In the genomic region with DNA sequence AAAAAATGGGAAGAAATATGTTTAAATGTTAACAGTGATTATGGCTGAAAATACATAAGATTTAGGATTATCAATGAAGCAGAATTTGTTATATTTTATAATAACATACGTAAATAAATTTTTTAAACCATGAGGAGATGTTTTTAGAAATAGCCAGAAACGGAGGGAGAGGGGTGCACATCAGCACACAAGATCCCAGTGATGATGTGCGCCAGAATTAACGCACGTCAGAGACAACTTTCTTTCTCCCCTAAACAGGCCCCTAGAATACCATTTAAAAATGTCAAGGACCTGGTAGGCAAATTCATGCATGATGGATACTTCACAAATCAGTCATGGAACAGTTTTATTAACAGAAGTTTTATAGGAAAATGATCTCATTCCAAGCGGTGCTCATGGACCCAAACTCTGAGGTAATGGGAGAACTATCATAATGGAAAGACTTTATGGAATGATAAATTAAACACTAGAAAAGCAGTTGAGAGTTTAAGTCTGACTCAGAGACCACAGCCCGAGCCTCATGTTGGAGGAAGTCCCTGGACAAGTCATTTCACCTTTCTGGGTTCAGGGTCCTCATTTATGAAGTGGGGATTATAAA, we compare ENCODE assay signal across 19 cellular contexts.
A peak's percentile ranks its signal among the peaks of the same experiment; 100 is the strongest.
DNase-seq lines count a peak whose midpoint lies in the region; ATAC-seq and TF ChIP-seq lines count a peak whose summit lies in the region.
"Had no signal": no experiment of that assay in that cellular context is flagged by ENCODE, and none has a peak within 500 bp of the region (broad histone marks: within the 10 kb centered on the region; RNA-seq: fewer than 3 reads in every experiment).

No MANE protein-coding gene starts in this region.

- H3K36me3 Mint-ChIP-seq in naive thymus-derived CD4-positive, alpha-beta T cell, result no peaks in the 10 kb centered on the region
- H3K36me3 Mint-ChIP-seq: T-cell had no signal

- intact Hi-C loops in naive thymus-derived CD4-positive, alpha-beta T cell (cut with micrococcal nuclease), result no loop called here

- POLR2A ChIA-PET in HEK293 (lab: Yijun Ruan, JAX), result no interaction called here
- POLR2A ChIA-PET in naive thymus-derived CD4-positive, alpha-beta T cell (lab: Charles Lee), result no interaction called here

- H3K4me3 ChIP-seq in HEK293 (ENCODE audit: low read depth, low read length), result no peak overlapping the region
- no peak overlapping the region for H3K4me3 ChIP-seq in naive thymus-derived CD4-positive, alpha-beta T cell (ENCODE audit: low read length)
- H3K4me3 ChIP-seq: esophagus muscularis mucosa, PC-9 had no signal

- H3K27ac Mint-ChIP-seq in naive thymus-derived CD4-positive, alpha-beta T cell, result no peak overlapping the region
- H3K27ac Mint-ChIP-seq: T-cell had no signal

- H3K36me3 ChIP-seq in HEK293 (ENCODE audit: control insufficient read depth in 2 of 2, insufficient read depth in 1 of 2, low read length in 2 of 2), result no peaks in the 10 kb centered on the region
- H3K36me3 ChIP-seq in naive thymus-derived CD4-positive, alpha-beta T cell (ENCODE audit: control insufficient read depth in 2 of 3, insufficient read depth in 3 of 3, low read length in 3 of 3), result no peaks in the 10 kb centered on the region
- H3K36me3 ChIP-seq: esophagus muscularis mucosa had no signal

- H3K4me1 Mint-ChIP-seq in naive thymus-derived CD4-positive, alpha-beta T cell, result no peaks in the 10 kb centered on the region
- H3K4me1 Mint-ChIP-seq: T-cell had no signal

- H3K9me3 Mint-ChIP-seq in naive thymus-derived CD4-positive, alpha-beta T cell, result peaks cover 0 to 2% (median 0%) of the 10 kb centered on the region in 11 donors
- H3K9me3 Mint-ChIP-seq: T-cell had no signal

- peaks cover 6% of the 10 kb centered on the region for H3K4me1 ChIP-seq in HEK293 (ENCODE audit: control insufficient read depth, insufficient read depth, low read length)
- H3K4me1 ChIP-seq in naive thymus-derived CD4-positive, alpha-beta T cell (ENCODE audit: control insufficient read depth in 2 of 2, insufficient read depth in 2 of 2, low read length in 2 of 2), result no peaks in the 10 kb centered on the region
- H3K4me1 ChIP-seq: Caco-2 had no signal

- peaks cover 0 to 13% (median 5%) of the 10 kb centered on the region in 5 donors for H3K27me3 Mint-ChIP-seq in naive thymus-derived CD4-positive, alpha-beta T cell

- ATAC-seq in SK-N-SH treated with all-trans-retinoic acid at 6 μM for 48 hours, result peak; percentile 54; the same call in 2 of the 3 replicates
- ATAC-seq in HG02970 (IDR thresholded peaks at IDR 0.05; ENCODE audit: low FRiP score, unreplicated experiment), result no peak
- no peak for ATAC-seq in naive thymus-derived CD4-positive, alpha-beta T cell
- ATAC-seq: stimulated activated naive CD8-positive, alpha-beta T cell treated with anti-CD3 and anti-CD28 coated beads, Interleukin-15, Interleukin-2, amounts not matched to agents 100 U/mL and 50 U/mL, for 24 hours; T-cell had no signal

- TF ChIP-seq CTCF in HEK293 (tag by site-specific recombination; IDR thresholded peaks at IDR 0.05), result no peak

- H3K9me3 ChIP-seq in HEK293 (ENCODE audit: control insufficient read depth, insufficient read depth, low read depth, low read length), result no peaks in the 10 kb centered on the region
- H3K9me3 ChIP-seq in naive thymus-derived CD4-positive, alpha-beta T cell (ENCODE audit: control insufficient read depth in 2 of 3, low read length in 3 of 3), result no peaks in the 10 kb centered on the region
- H3K9me3 ChIP-seq: Caco-2, esophagus muscularis mucosa had no signal

- H3K27ac ChIP-seq in HEK293 (ENCODE audit: extremely low read depth, low read depth, low read length), result no peak overlapping the region
- no peak overlapping the region for H3K27ac ChIP-seq in naive thymus-derived CD4-positive, alpha-beta T cell (ENCODE audit: low read depth, low read length)
- H3K27ac ChIP-seq: esophagus muscularis mucosa, PC-9 had no signal

- H3K27me3 ChIP-seq in naive thymus-derived CD4-positive, alpha-beta T cell (ENCODE audit: control insufficient read depth in 2 of 2, insufficient read depth in 2 of 2, low read length in 2 of 2), result no peaks in the 10 kb centered on the region
- H3K27me3 ChIP-seq: esophagus muscularis mucosa had no signal

- CTCF ChIA-PET in HEK293 (lab: Yijun Ruan, JAX), result no interaction called here
- CTCF ChIA-PET in naive thymus-derived CD4-positive, alpha-beta T cell (lab: Charles Lee), result no interaction called here

- DNase-seq in AG08395 (ENCODE audit: low spot score) (peak; percentile 53), fibroblast of peridontal ligament (ENCODE audit: extremely low read depth) (peak; percentile 91), NCI-H526 (lab: John Stamatoyannopoulos, UW) (no peak), NCI-H345 treated with DMSO at 0.1 percent for 48 hours (lab: John Stamatoyannopoulos, UW; ENCODE audit: unreplicated experiment) (no peak)
- no peak for DNase-seq in naive thymus-derived CD4-positive, alpha-beta T cell
- DNase-seq: amygdala; Caco-2; dermis blood vessel endothelial cell; GDM1; Kasumi-1; NCI-H187 treated with DMSO at 0.1 percent for 48 hours; NCI-H526 treated with DMSO at 0.1 percent for 48 hours; PC-9; stimulated activated naive CD8-positive, alpha-beta T cell treated with anti-CD3 and anti-CD28 coated beads, Interleukin-15, Interleukin-2, amounts not matched to agents 100 U/mL and 50 U/mL, for 24 hours; T-cell had no signal

- no peak overlapping the region for H3K4me3 Mint-ChIP-seq in naive thymus-derived CD4-positive, alpha-beta T cell
- H3K4me3 Mint-ChIP-seq: T-cell had no signal

TF ChIP-seq in HEK293, 187 proteins besides CTCF, POLR2A, EP300 and RAD21 (continues in another document):
- TF ChIP-seq KLF10 (tag by site-specific recombination; IDR thresholded peaks at IDR 0.05), result peak; percentile 84
- TF ChIP-seq ZSCAN16 (tag by site-specific recombination; IDR thresholded peaks at IDR 0.05), result no peak
- TF ChIP-seq ZNF521 (tag by site-specific recombination; IDR thresholded peaks at IDR 0.05), result no peak
- TF ChIP-seq ZNF701 (tag by site-specific recombination; IDR thresholded peaks at IDR 0.05), result no peak
- TF ChIP-seq, protein P1, sequence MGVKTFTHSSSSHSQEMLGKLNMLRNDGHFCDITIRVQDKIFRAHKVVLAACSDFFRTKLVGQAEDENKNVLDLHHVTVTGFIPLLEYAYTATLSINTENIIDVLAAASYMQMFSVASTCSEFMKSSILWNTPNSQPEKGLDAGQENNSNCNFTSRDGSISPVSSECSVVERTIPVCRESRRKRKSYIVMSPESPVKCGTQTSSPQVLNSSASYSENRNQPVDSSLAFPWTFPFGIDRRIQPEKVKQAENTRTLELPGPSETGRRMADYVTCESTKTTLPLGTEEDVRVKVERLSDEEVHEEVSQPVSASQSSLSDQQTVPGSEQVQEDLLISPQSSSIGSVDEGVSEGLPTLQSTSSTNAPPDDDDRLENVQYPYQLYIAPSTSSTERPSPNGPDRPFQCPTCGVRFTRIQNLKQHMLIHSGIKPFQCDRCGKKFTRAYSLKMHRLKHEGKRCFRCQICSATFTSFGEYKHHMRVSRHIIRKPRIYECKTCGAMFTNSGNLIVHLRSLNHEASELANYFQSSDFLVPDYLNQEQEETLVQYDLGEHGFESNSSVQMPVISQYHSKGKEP (tag by site-specific recombination; IDR thresholded peaks at IDR 0.05), result peak; percentile 66
- peak; percentile 63; the same call in 1 of the 2 replicates for TF ChIP-seq ZNF10 (tag by site-specific recombination; IDR thresholded peaks at IDR 0.05)
- no peak for TF ChIP-seq ZNF423 (tag by site-specific recombination; IDR thresholded peaks at IDR 0.05)

TF ChIP-seq in SK-N-SH treated with all-trans-retinoic acid at 6 μM for 48 hours, 23 proteins besides CTCF, POLR2A, EP300 and RAD21:
- TF ChIP-seq CSDC2 (CRISPR knock-in tag; IDR thresholded peaks at IDR 0.05) (no peak), ZNF565 (CRISPR knock-in tag; conservative IDR thresholded peaks at IDR 0.05; ENCODE audit: low read depth) (no peak), GLIS3 (CRISPR knock-in tag; IDR thresholded peaks at IDR 0.05) (no peak), BACH2 (CRISPR knock-in tag; IDR thresholded peaks at IDR 0.05; ENCODE audit: borderline replicate concordance) (no peak)
- TF ChIP-seq, protein P2, sequence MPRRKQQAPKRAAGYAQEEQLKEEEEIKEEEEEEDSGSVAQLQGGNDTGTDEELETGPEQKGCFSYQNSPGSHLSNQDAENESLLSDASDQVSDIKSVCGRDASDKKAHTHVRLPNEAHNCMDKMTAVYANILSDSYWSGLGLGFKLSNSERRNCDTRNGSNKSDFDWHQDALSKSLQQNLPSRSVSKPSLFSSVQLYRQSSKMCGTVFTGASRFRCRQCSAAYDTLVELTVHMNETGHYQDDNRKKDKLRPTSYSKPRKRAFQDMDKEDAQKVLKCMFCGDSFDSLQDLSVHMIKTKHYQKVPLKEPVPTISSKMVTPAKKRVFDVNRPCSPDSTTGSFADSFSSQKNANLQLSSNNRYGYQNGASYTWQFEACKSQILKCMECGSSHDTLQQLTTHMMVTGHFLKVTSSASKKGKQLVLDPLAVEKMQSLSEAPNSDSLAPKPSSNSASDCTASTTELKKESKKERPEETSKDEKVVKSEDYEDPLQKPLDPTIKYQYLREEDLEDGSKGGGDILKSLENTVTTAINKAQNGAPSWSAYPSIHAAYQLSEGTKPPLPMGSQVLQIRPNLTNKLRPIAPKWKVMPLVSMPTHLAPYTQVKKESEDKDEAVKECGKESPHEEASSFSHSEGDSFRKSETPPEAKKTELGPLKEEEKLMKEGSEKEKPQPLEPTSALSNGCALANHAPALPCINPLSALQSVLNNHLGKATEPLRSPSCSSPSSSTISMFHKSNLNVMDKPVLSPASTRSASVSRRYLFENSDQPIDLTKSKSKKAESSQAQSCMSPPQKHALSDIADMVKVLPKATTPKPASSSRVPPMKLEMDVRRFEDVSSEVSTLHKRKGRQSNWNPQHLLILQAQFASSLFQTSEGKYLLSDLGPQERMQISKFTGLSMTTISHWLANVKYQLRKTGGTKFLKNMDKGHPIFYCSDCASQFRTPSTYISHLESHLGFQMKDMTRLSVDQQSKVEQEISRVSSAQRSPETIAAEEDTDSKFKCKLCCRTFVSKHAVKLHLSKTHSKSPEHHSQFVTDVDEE (CRISPR knock-in tag; IDR thresholded peaks at IDR 0.05), result no peak

Comparison
In these comparisons a context has a peak if more than half of its experiments do, and no peak if none do; other contexts are left out.
1. DNase-seq: peak in AG08395 (single experiment) and fibroblast of peridontal ligament (single experiment); none in NCI-H526 (0 of 2), NCI-H345 treated with DMSO at 0.1 percent for 48 hours (single experiment) and naive thymus-derived CD4-positive, alpha-beta T cell (0 of 9).